Comparison of ENCODE assay signal across 8 cellular contexts in genomic region chr11:96242971-96243647, GRCh38.
DNase-seq lines count a peak whose midpoint lies in the region; ATAC-seq, FAIRE-seq and TF ChIP-seq lines count a peak whose summit lies in the region.

No MANE protein-coding gene starts in this region.

- peak overlapping the region; percentile 90 for H3K4me3 Mint-ChIP-seq in activated B cell treated with CpG ODN at 0.5 μM for 24 hours

- no peaks in the 10 kb centered on the region for H3K27me3 Mint-ChIP-seq in activated B cell treated with CpG ODN at 0.5 μM for 24 hours

- peak; percentile 21 for TF ChIP-seq POLR2A in GM18526 (IDR thresholded peaks at IDR 0.05; ENCODE audit: extremely low read depth, insufficient read length)

- no peaks in the 10 kb centered on the region for H3K9me3 ChIP-seq in smooth muscle cell (replicated peaks; ENCODE audit: low read depth)

- H3K27me3 ChIP-seq in smooth muscle cell (ENCODE audit: low read depth), result no peaks in the 10 kb centered on the region

- H3K27ac Mint-ChIP-seq in activated B cell treated with CpG ODN at 0.5 μM for 24 hours, result peak overlapping the region; percentile 95

- peak; percentile 65 for FAIRE-seq in A204.1 (lab: Jason Lieb, UNC)

- DNase-seq in NCI-H2196 treated with DMSO at 0.1 percent for 48 hours (lab: John Stamatoyannopoulos, UW; ENCODE audit: unreplicated experiment) (peak; percentile 93), activated B cell treated with CpG ODN at 0.5 μM for 24 hours (peak; percentile 51), caudate nucleus (lab: John Stamatoyannopoulos, UW) (peak in 60 of 61 donors; percentile 27 to 93 (median 75)), inferior parietal cortex (ENCODE audit: extremely low spot score) (peak; percentile 74), smooth muscle cell (lab: John Stamatoyannopoulos, UW; ENCODE audit: unreplicated experiment) (peak; percentile 72)

- H3K9ac ChIP-seq in smooth muscle cell (ENCODE audit: low read depth), result peak overlapping the region; percentile 85

- no peak for TF ChIP-seq CTCF in activated B cell treated with CpG ODN at 0.5 μM for 24 hours (IDR thresholded peaks at IDR 0.05)
- TF ChIP-seq CTCF in smooth muscle cell (IDR thresholded peaks at IDR 0.05; ENCODE audit: borderline replicate concordance, insufficient read depth, poor library complexity, severe bottlenecking), result no peak

- H3K4me2 ChIP-seq in smooth muscle cell, result peak overlapping the region; percentile 86

- H3K4me1 ChIP-seq in smooth muscle cell (ENCODE audit: low read depth), result peaks cover 47% of the 10 kb centered on the region

- CTCF ChIA-PET in activated B cell treated with CpG ODN at 0.5 μM for 24 hours (lab: Charles Lee), result interaction anchor here (1.0 to 4.7 kb wide), 7 partner anchors 10 to 188 kb away, joined by 3 to 38 read pairs (median 4); partner anchors contain the start of gene MAML2

- no peaks in the 10 kb centered on the region for H3K9me3 Mint-ChIP-seq in activated B cell treated with CpG ODN at 0.5 μM for 24 hours

- peaks cover 5% of the 10 kb centered on the region for H3K36me3 Mint-ChIP-seq in activated B cell treated with CpG ODN at 0.5 μM for 24 hours (ENCODE audit: low read depth)

- H3K79me2 ChIP-seq in smooth muscle cell (ENCODE audit: low read depth), result peaks cover 70% of the 10 kb centered on the region

- peak overlapping the region; percentile 52 for H3K4me3 ChIP-seq in smooth muscle cell

- ATAC-seq in HG03060 (IDR thresholded peaks at IDR 0.05; ENCODE audit: low read depth, unreplicated experiment) (peak; percentile 91), activated B cell treated with CpG ODN at 0.5 μM for 24 hours (ENCODE audit: low read depth) (peak; percentile 87)

- H3K27ac ChIP-seq in caudate nucleus (ENCODE audit: low read depth, low read length) (peak overlapping the region; percentile 83), smooth muscle cell (ENCODE audit: low read depth) (peak overlapping the region; percentile 97)

- under 1% methylated on average over 19 of the region's 19 CpGs for WGBS in smooth muscle cell (ENCODE audit: low lambda C conversion rate)

- no peak overlapping the region for H2AFZ ChIP-seq in smooth muscle cell (ENCODE audit: low read depth)

- H3K4me1 Mint-ChIP-seq in activated B cell treated with CpG ODN at 0.5 μM for 24 hours, result peaks cover 53% of the 10 kb centered on the region

- no peaks in the 10 kb centered on the region for H3K36me3 ChIP-seq in smooth muscle cell (ENCODE audit: low read depth)

- no peaks in the 10 kb centered on the region for H4K20me1 ChIP-seq in smooth muscle cell (ENCODE audit: low read depth)

- intact Hi-C loops in activated B cell treated with CpG ODN at 0.5 μM for 24 hours (cut with micrococcal nuclease), result loop anchor here (1.0 to 5.0 kb wide), 7 partner anchors 15 to 451 kb away; partner anchors contain the start of genes CEP57, JRKL and MAML2

- POLR2A ChIA-PET in activated B cell treated with CpG ODN at 0.5 μM for 24 hours (lab: Charles Lee), result interaction anchor here (0.6 to 3.9 kb wide), 19 partner anchors 12 to 192 kb away, joined by 3 to 65 read pairs (median 4); partner anchors contain the start of genes CCDC82, JRKL and MAML2

- peaks cover 27% of the 10 kb centered on the region for H3F3A ChIP-seq in smooth muscle cell (ENCODE audit: low read depth)

Comparison
In these comparisons a context has a peak if more than half of its experiments do, and no peak if none do; other contexts are left out.
1. Peak in every context shown above with its lines: DNase-seq, ATAC-seq, H3K4me3 ChIP-seq and H3K27ac ChIP-seq.